9 cellular contexts compared by ENCODE assay signal in the genomic region with DNA sequence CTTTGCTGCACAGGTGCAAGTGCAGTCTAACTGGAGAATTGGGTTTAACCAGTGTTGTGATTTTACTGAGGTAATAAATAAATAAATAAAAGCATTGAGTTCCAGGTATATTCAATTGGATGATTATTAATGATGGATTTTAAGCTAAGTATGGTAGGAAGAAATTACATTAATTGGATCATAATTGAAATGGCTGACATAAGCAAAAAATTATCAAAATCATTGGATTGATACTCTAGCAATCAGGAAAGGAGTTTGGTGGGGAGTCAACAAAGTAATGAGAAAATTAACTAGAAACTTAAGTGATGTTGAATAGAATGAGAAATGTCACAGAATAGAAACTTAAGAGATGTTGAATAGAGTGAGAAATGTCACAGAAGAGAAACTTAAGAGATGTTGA.
"Had no signal": no experiment of that assay in that cellular context is flagged by ENCODE, and none has a peak within 500 bp of the region (broad histone marks: within the 10 kb centered on the region; RNA-seq: fewer than 3 reads in every experiment).

No MANE protein-coding gene starts in this region.

- H3K27ac ChIP-seq: KMS-11 had no signal

- H3K4me1 ChIP-seq: HAP-1 had no signal

- ATAC-seq: GM23338, HCT116 had no signal

- FAIRE-seq: HTR-8/SVneo had no signal

- H3K9me3 ChIP-seq: HAP-1 had no signal

- H3K9ac ChIP-seq: KMS-11 had no signal

- H3K4me3 ChIP-seq: GM23338, HAP-1 had no signal

- H2AFZ ChIP-seq: GM23338 had no signal

- DNase-seq: H7, HFFc6, Karpas-422, KBM-7 had no signal

- H3K4me2 ChIP-seq: GM23338, KMS-11 had no signal

- H3K36me3 ChIP-seq: HAP-1 had no signal
